In the genomic region with DNA sequence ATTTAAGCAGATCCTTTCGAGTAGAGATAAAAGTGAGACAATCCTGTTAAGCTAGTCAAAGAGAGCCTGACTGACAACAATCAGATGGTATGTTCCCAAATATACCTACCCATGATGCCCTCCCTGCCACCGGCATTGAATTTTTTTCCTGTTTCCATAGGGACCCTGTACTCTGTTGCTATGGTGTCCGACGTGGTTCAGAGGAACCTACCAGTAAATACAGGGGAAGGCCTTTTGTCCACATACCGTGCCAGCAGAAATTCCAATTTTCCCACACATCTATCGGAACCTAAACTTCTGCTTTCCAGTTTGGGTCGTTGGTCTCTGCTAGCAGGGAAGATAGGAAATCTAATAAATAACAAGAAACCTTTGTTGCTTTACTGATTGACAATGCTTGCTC, we compare ENCODE assay signal across 16 cellular contexts.
DNase-seq lines count a peak whose midpoint lies in the region; ATAC-seq and TF ChIP-seq lines count a peak whose summit lies in the region.
"Had no signal": no experiment of that assay in that cellular context is flagged by ENCODE, and none has a peak within 500 bp of the region (broad histone marks: within the 10 kb centered on the region; RNA-seq: fewer than 3 reads in every experiment).

No MANE protein-coding gene starts in this region.

- DNase-seq in A673 (ENCODE audit: low spot score) (no peak), NCI-H2227 treated with DMSO at 0.1 percent for 48 hours (lab: John Stamatoyannopoulos, UW) (peak; percentile 4), dorsolateral prefrontal cortex (no peak), neural progenitor cell (ENCODE audit: low spot score) (no peak), WERI-Rb-1 (no peak), cortex of kidney (lab: John Stamatoyannopoulos, UW) (no peak), H4 (ENCODE audit: low spot score) (no peak)
- DNase-seq: Caco-2, MM.1S, NCI-H146, NCI-H2081 treated with DMSO at 0.1 percent for 48 hours, Peyer's patch, SHP77 had no signal

- H4K20me1 ChIP-seq in neural progenitor cell (ENCODE audit: low read depth): no peaks in the 10 kb centered on the region

- H2AFZ ChIP-seq in neural progenitor cell (replicated peaks): peak overlapping the region; percentile 79

- TF ChIP-seq CTCF in A673 (conservative IDR thresholded peaks at IDR 0.05; ENCODE audit: low read depth, low read length): no peak
- no peak for TF ChIP-seq CTCF in dorsolateral prefrontal cortex (IDR thresholded peaks at IDR 0.05 in 54 of 56, conservative IDR thresholded peaks at IDR 0.05 in 2 of 56; ENCODE audit: low read depth in 1 of 56, partially characterized antibody in 56 of 56)
- no peak for TF ChIP-seq CTCF in neural progenitor cell (IDR thresholded peaks at IDR 0.05)
- no peak for TF ChIP-seq CTCF in WERI-Rb-1 (IDR thresholded peaks at IDR 0.05; ENCODE audit: low read depth, low read length)

- H3K36me3 ChIP-seq in A673 (ENCODE audit: insufficient read depth, low read length, poor library complexity, severe bottlenecking) (no peaks in the 10 kb centered on the region), neural progenitor cell (no peaks in the 10 kb centered on the region), WERI-Rb-1 (no peaks in the 10 kb centered on the region)
- H3K36me3 ChIP-seq: Peyer's patch had no signal

- no peaks in the 10 kb centered on the region for H3K9me3 ChIP-seq in A673 (ENCODE audit: low read depth, low read length, poor library complexity, severe bottlenecking)
- no peaks in the 10 kb centered on the region for H3K9me3 ChIP-seq in neural progenitor cell (ENCODE audit: low read depth)
- H3K9me3 ChIP-seq in WERI-Rb-1 (ENCODE audit: severe bottlenecking): no peaks in the 10 kb centered on the region
- H3K9me3 ChIP-seq: Caco-2, Peyer's patch had no signal

- peaks cover 4% of the 10 kb centered on the region for H3K27me3 Mint-ChIP-seq in neural progenitor cell (ENCODE audit: insufficient read depth, low read depth)

- H3K4me2 ChIP-seq in neural progenitor cell: no peak overlapping the region
- H3K4me2 ChIP-seq: KMS-11 had no signal

- POLR2A ChIA-PET in A673 (lab: Charles Lee; ENCODE audit: low non-redundant PET): no interaction called here

- H3F3A ChIP-seq in neural progenitor cell (ENCODE audit: low read depth): no peaks in the 10 kb centered on the region

- peak overlapping the region; percentile 48 for H3K27ac ChIP-seq in A673 (ENCODE audit: low read depth, low read length, poor library complexity, severe bottlenecking)
- peak overlapping the region in 55 of 59 donors; percentile 10 to 89 (median 72) for H3K27ac ChIP-seq in dorsolateral prefrontal cortex
- H3K27ac ChIP-seq in neural progenitor cell: no peak overlapping the region
- H3K27ac ChIP-seq in WERI-Rb-1: no peak overlapping the region
- H3K27ac ChIP-seq: KMS-11, Peyer's patch had no signal

- H3K27me3 ChIP-seq in A673 (replicated peaks; ENCODE audit: insufficient read depth, low read depth, low read length, poor library complexity) (no peaks in the 10 kb centered on the region), dorsolateral prefrontal cortex (no peaks in the 10 kb centered on the region), neural progenitor cell (no peaks in the 10 kb centered on the region), WERI-Rb-1 (ENCODE audit: insufficient read depth, low read depth, severe bottlenecking) (no peaks in the 10 kb centered on the region)
- H3K27me3 ChIP-seq: Peyer's patch had no signal

- H3K4me1 ChIP-seq in A673 (ENCODE audit: insufficient read depth, low read length, poor library complexity, severe bottlenecking) (peaks cover 62% of the 10 kb centered on the region), neural progenitor cell (peaks cover 15% of the 10 kb centered on the region)
- H3K4me1 ChIP-seq: Caco-2 had no signal

- peak overlapping the region; percentile 99 for H3K27ac Mint-ChIP-seq in neural progenitor cell

- H3K4me1 Mint-ChIP-seq in neural progenitor cell: peaks cover 53% of the 10 kb centered on the region

- intact Hi-C loops in A673 (cut with micrococcal nuclease; ENCODE audit: unreplicated experiment): no loop called here
- intact Hi-C loops in dorsolateral prefrontal cortex (cut with DNase I): no loop called here

- no peak for ATAC-seq in GM21423 (IDR thresholded peaks at IDR 0.05; ENCODE audit: unreplicated experiment)
- ATAC-seq: HepG2 had no signal

- H3K9ac ChIP-seq in neural progenitor cell: no peak overlapping the region
- H3K9ac ChIP-seq: KMS-11 had no signal

- BruUV-seq in A673 (replicated peaks; lab: Mats Ljungman, UMichigan): no TSS peak

- CTCF ChIA-PET in A673 (lab: Charles Lee): no interaction called here

- H3K9me3 Mint-ChIP-seq in neural progenitor cell: no peaks in the 10 kb centered on the region

- no peaks in the 10 kb centered on the region for H3K36me3 Mint-ChIP-seq in neural progenitor cell

- no peaks in the 10 kb centered on the region for H3K79me2 ChIP-seq in neural progenitor cell (ENCODE audit: low read depth)

- H3K4me3 ChIP-seq in A673 (ENCODE audit: low read depth, low read length, poor library complexity, severe bottlenecking) (no peak overlapping the region), dorsolateral prefrontal cortex (peak overlapping the region in 6 of 59 donors; percentile 6 to 26 (median 10)), neural progenitor cell (no peak overlapping the region), WERI-Rb-1 (ENCODE audit: low read depth, low read length) (no peak overlapping the region)
- H3K4me3 ChIP-seq: Peyer's patch had no signal

- H3K4me3 Mint-ChIP-seq in neural progenitor cell: peak overlapping the region; percentile 63

Comparison
In these comparisons a context has a peak if more than half of its experiments do, and no peak if none do; other contexts are left out.
1. H3K27ac ChIP-seq: peak in A673 (single experiment) and dorsolateral prefrontal cortex (55 of 59); none in neural progenitor cell (single experiment) and WERI-Rb-1 (single experiment).